In genomic region chr11:126602349-126602940, GRCh38 we compare ENCODE assay signal across 18 cellular contexts.
A peak's percentile ranks its signal among the peaks of the same experiment; 100 is the strongest.
DNase-seq lines count a peak whose midpoint lies in the region; ATAC-seq and TF ChIP-seq lines count a peak whose summit lies in the region.
"Had no signal": no experiment of that assay in that cellular context is flagged by ENCODE, and none has a peak within 500 bp of the region (broad histone marks: within the 10 kb centered on the region; RNA-seq: fewer than 3 reads in every experiment).

No MANE protein-coding gene starts in this region.

- H3K4me3 Mint-ChIP-seq in brain: peak overlapping the region in 2 of 5 experiments; percentile 17 to 51
- H3K4me3 Mint-ChIP-seq in nephron: no peak overlapping the region
- H3K4me3 Mint-ChIP-seq: B cell had no signal

- H3K4me1 ChIP-seq in HUES48 (ENCODE audit: control insufficient read depth, insufficient read depth, low read length) (peaks cover 26% of the 10 kb centered on the region), Peyer's patch (no peaks in the 10 kb centered on the region)
- H3K4me1 ChIP-seq: SJCRH30 had no signal

- DNase-seq in sciatic nerve (ENCODE audit: low spot score) (no peak), Peyer's patch (no peak), left ventricle myocardium superior (no peak)
- DNase-seq in stimulated activated CD4-positive, alpha-beta T cell treated with anti-CD3 and anti-CD28 coated beads, Interleukin-4, amount 100 ng/mL, for 1 hour: no peak
- DNase-seq: DMS79, GOT3, KBM-7, MM.1S, NCI-H1048, NCI-H1436, NCI-H1930, NCI-H510A, SJCRH30 had no signal

- TF ChIP-seq POLR2A in Peyer's patch (IDR thresholded peaks at IDR 0.05): no peak

- H3K9me3 Mint-ChIP-seq in brain: peaks cover 0 to 13% (median 7%) of the 10 kb centered on the region in 5 experiments
- H3K9me3 Mint-ChIP-seq in nephron: no peaks in the 10 kb centered on the region

- H3K36me3 ChIP-seq in HUES48 (ENCODE audit: control insufficient read depth, insufficient read depth, low read length) (no peaks in the 10 kb centered on the region), Peyer's patch (no peaks in the 10 kb centered on the region)
- H3K36me3 ChIP-seq: SJCRH30 had no signal

- H3K27me3 ChIP-seq in HUES48 (ENCODE audit: control insufficient read depth, insufficient read depth, low read length) (no peaks in the 10 kb centered on the region), Peyer's patch (no peaks in the 10 kb centered on the region)
- H3K27me3 ChIP-seq: SJCRH30 had no signal

- peaks cover 6% of the 10 kb centered on the region for H3K27me3 Mint-ChIP-seq in brain
- H3K27me3 Mint-ChIP-seq in nephron (ENCODE audit: low read depth): peaks cover 36% of the 10 kb centered on the region

- intact Hi-C loops in sciatic nerve (cut with DNase I) (no loop called here), left ventricle myocardium superior (cut with micrococcal nuclease) (no loop called here)

- no peak overlapping the region for H3K9ac ChIP-seq in HUES48 (ENCODE audit: low read depth, low read length)

- H3K27ac ChIP-seq in HUES48 (ENCODE audit: low read depth, low read length): peak overlapping the region; percentile 90
- no peak overlapping the region for H3K27ac ChIP-seq in Peyer's patch
- H3K27ac ChIP-seq: A549, SJCRH30 had no signal

- 0 out of 2 replicates have a peak overlapping the region, but pooled peaks have one; percentile 16 for H3K4me3 ChIP-seq in HUES48 (ENCODE audit: low read depth, low read length)
- H3K4me3 ChIP-seq in Peyer's patch: no peak overlapping the region
- H3K4me3 ChIP-seq: A549, SJCRH30 had no signal

- H3K27ac Mint-ChIP-seq in brain (peak overlapping the region in 4 of 5 experiments; percentile 53 to 87 (median 68)), nephron (peak overlapping the region; percentile 28 to 64 (median 47))
- H3K27ac Mint-ChIP-seq: B cell had no signal

- H3K4me1 Mint-ChIP-seq in brain (peaks cover 90% of the 10 kb centered on the region), nephron (peaks cover 61% of the 10 kb centered on the region)
- H3K4me1 Mint-ChIP-seq: B cell had no signal

- peak; percentile 29 for ATAC-seq in sciatic nerve
- no peak for ATAC-seq in left ventricle myocardium superior
- ATAC-seq: A549 had no signal

- H3K36me3 Mint-ChIP-seq in brain (peaks cover 3% of the 10 kb centered on the region), nephron (ENCODE audit: low read depth) (no peaks in the 10 kb centered on the region)

- H3K9me3 ChIP-seq in HUES48 (ENCODE audit: control insufficient read depth, insufficient read depth, low read length) (no peaks in the 10 kb centered on the region), Peyer's patch (no peaks in the 10 kb centered on the region)
- H3K9me3 ChIP-seq: A549, SJCRH30 had no signal

- TF ChIP-seq CTCF in brain (conservative IDR thresholded peaks at IDR 0.05) (no peak), nephron (IDR thresholded peaks at IDR 0.05; ENCODE audit: unreplicated experiment in 3 of 3) (no peak), Peyer's patch (IDR thresholded peaks at IDR 0.05) (no peak)
